ENCODE assay signal across 16 cellular contexts in genomic region chr3:177995733-177996085, GRCh38.
DNase-seq lines count a peak whose midpoint lies in the region; ATAC-seq and TF ChIP-seq lines count a peak whose summit lies in the region.
"Had no signal": no experiment of that assay in that cellular context is flagged by ENCODE, and none has a peak within 500 bp of the region (broad histone marks: within the 10 kb centered on the region; RNA-seq: fewer than 3 reads in every experiment).

No MANE protein-coding gene starts in this region.

- no peaks in the 10 kb centered on the region for H3K27me3 Mint-ChIP-seq in activated T-cell treated with anti-CD3 and anti-CD28 coated beads, Interleukin-2, amount 50 U/mL, for 24 hours
- no peaks in the 10 kb centered on the region for H3K27me3 Mint-ChIP-seq in CD4-positive, alpha-beta memory T cell
- H3K27me3 Mint-ChIP-seq in activated naive CD8-positive, alpha-beta T cell treated with anti-CD3 and anti-CD28 coated beads for 36 hours, result no peaks in the 10 kb centered on the region
- H3K27me3 Mint-ChIP-seq: CD8-positive, alpha-beta memory T cell had no signal

- H3K36me3 ChIP-seq in CD4-positive, alpha-beta memory T cell (ENCODE audit: insufficient read depth, low read length), result no peaks in the 10 kb centered on the region
- H3K36me3 ChIP-seq in uterus, result no peaks in the 10 kb centered on the region

- peaks cover 12% of the 10 kb centered on the region for H3K36me3 Mint-ChIP-seq in activated T-cell treated with anti-CD3 and anti-CD28 coated beads, Interleukin-2, amount 50 U/mL, for 24 hours (ENCODE audit: low read depth)
- H3K36me3 Mint-ChIP-seq in CD4-positive, alpha-beta memory T cell, result peaks cover 0 to 6% of the 10 kb centered on the region in 2 donors
- peaks cover 16% of the 10 kb centered on the region for H3K36me3 Mint-ChIP-seq in activated naive CD8-positive, alpha-beta T cell treated with anti-CD3 and anti-CD28 coated beads for 36 hours
- no peaks in the 10 kb centered on the region for H3K36me3 Mint-ChIP-seq in stimulated activated effector memory CD8-positive, alpha-beta T cell treated with anti-CD3 and anti-CD28 coated beads, Interleukin-12 subunit alpha, Interleukin-12 subunit beta, amount 100 ng/mL, for 72 hours
- H3K36me3 Mint-ChIP-seq: IgD-negative memory B cell had no signal

- TF ChIP-seq CTCF in uterus (IDR thresholded peaks at IDR 0.05), result no peak

- no peak overlapping the region for H3K27ac ChIP-seq in CD4-positive, alpha-beta memory T cell (ENCODE audit: low read depth, low read length)
- H3K27ac ChIP-seq in uterus, result no peak overlapping the region

- H3K9me3 Mint-ChIP-seq in activated T-cell treated with anti-CD3 and anti-CD28 coated beads, Interleukin-2, amount 50 U/mL, for 24 hours, result peaks cover 10% of the 10 kb centered on the region
- peaks cover 0 to 13% (median 7%) of the 10 kb centered on the region in 8 donors for H3K9me3 Mint-ChIP-seq in CD4-positive, alpha-beta memory T cell
- H3K9me3 Mint-ChIP-seq in activated naive CD8-positive, alpha-beta T cell treated with anti-CD3 and anti-CD28 coated beads for 36 hours, result peaks cover 18% of the 10 kb centered on the region
- H3K9me3 Mint-ChIP-seq in stimulated activated effector memory CD8-positive, alpha-beta T cell treated with anti-CD3 and anti-CD28 coated beads, Interleukin-12 subunit alpha, Interleukin-12 subunit beta, amount 100 ng/mL, for 72 hours, result peaks cover 7% of the 10 kb centered on the region
- H3K9me3 Mint-ChIP-seq: GM23338 had no signal

- H3K4me1 Mint-ChIP-seq in activated T-cell treated with anti-CD3 and anti-CD28 coated beads, Interleukin-2, amount 50 U/mL, for 24 hours (ENCODE audit: low read depth), result peaks cover 37% of the 10 kb centered on the region
- peaks cover 3 to 11% (median 10%) of the 10 kb centered on the region in 4 donors for H3K4me1 Mint-ChIP-seq in CD4-positive, alpha-beta memory T cell
- H3K4me1 Mint-ChIP-seq in activated naive CD8-positive, alpha-beta T cell treated with anti-CD3 and anti-CD28 coated beads for 36 hours, result peaks cover 38% of the 10 kb centered on the region
- peaks cover 17% of the 10 kb centered on the region for H3K4me1 Mint-ChIP-seq in stimulated activated effector memory CD8-positive, alpha-beta T cell treated with anti-CD3 and anti-CD28 coated beads, Interleukin-12 subunit alpha, Interleukin-12 subunit beta, amount 100 ng/mL, for 72 hours
- H3K4me1 Mint-ChIP-seq: GM23338, IgD-negative memory B cell had no signal

- ATAC-seq in stimulated activated effector memory CD8-positive, alpha-beta T cell treated with anti-CD3 and anti-CD28 coated beads, Interleukin-12 subunit alpha, Interleukin-12 subunit beta, amount 100 ng/mL, for 72 hours, result peak; percentile 42
- ATAC-seq: GM23338 had no signal

- peaks cover 9% of the 10 kb centered on the region for H3K4me1 ChIP-seq in CD4-positive, alpha-beta memory T cell (ENCODE audit: insufficient read depth, low read length)
- no peaks in the 10 kb centered on the region for H3K4me1 ChIP-seq in uterus

- POLR2A ChIA-PET in CD4-positive, alpha-beta memory T cell (lab: Charles Lee; ENCODE audit: partially characterized antibody), result no interaction called here

- peak overlapping the region; percentile 85 for H3K27ac Mint-ChIP-seq in activated T-cell treated with anti-CD3 and anti-CD28 coated beads, Interleukin-2, amount 50 U/mL, for 24 hours
- H3K27ac Mint-ChIP-seq in CD4-positive, alpha-beta memory T cell, result peak overlapping the region in 6 of 7 donors; percentile 1 to 86 (median 24)
- H3K27ac Mint-ChIP-seq in activated naive CD8-positive, alpha-beta T cell treated with anti-CD3 and anti-CD28 coated beads for 36 hours, result peak overlapping the region; percentile 83
- peak overlapping the region; percentile 10 for H3K27ac Mint-ChIP-seq in stimulated activated effector memory CD8-positive, alpha-beta T cell treated with anti-CD3 and anti-CD28 coated beads, Interleukin-12 subunit alpha, Interleukin-12 subunit beta, amount 100 ng/mL, for 72 hours
- H3K27ac Mint-ChIP-seq: GM23338, IgD-negative memory B cell had no signal

- H3K9me3 ChIP-seq in CD4-positive, alpha-beta memory T cell (ENCODE audit: control insufficient read depth in 1 of 2, low read length in 2 of 2), result no peaks in the 10 kb centered on the region
- H3K9me3 ChIP-seq in uterus, result no peaks in the 10 kb centered on the region

- TF ChIP-seq POLR2A in uterus (IDR thresholded peaks at IDR 0.05), result no peak

- H3K27me3 ChIP-seq in CD4-positive, alpha-beta memory T cell (ENCODE audit: insufficient read depth, low read length), result no peaks in the 10 kb centered on the region
- H3K27me3 ChIP-seq in uterus, result no peaks in the 10 kb centered on the region

- H3K4me3 ChIP-seq in CD4-positive, alpha-beta memory T cell (ENCODE audit: low read length in 2 of 2), result no peak overlapping the region
- no peak overlapping the region for H3K4me3 ChIP-seq in uterus
- H3K4me3 ChIP-seq: GM23338 had no signal

- H3K4me3 Mint-ChIP-seq in activated T-cell treated with anti-CD3 and anti-CD28 coated beads, Interleukin-2, amount 50 U/mL, for 24 hours, result peak overlapping the region; percentile 35
- peak overlapping the region in 1 of 8 donors; percentile 10 for H3K4me3 Mint-ChIP-seq in CD4-positive, alpha-beta memory T cell
- H3K4me3 Mint-ChIP-seq in activated naive CD8-positive, alpha-beta T cell treated with anti-CD3 and anti-CD28 coated beads for 36 hours, result peak overlapping the region; percentile 22
- no peak overlapping the region for H3K4me3 Mint-ChIP-seq in stimulated activated effector memory CD8-positive, alpha-beta T cell treated with anti-CD3 and anti-CD28 coated beads, Interleukin-12 subunit alpha, Interleukin-12 subunit beta, amount 100 ng/mL, for 72 hours
- H3K4me3 Mint-ChIP-seq: CD8-positive, alpha-beta memory T cell; GM23338; IgD-negative memory B cell had no signal

- intact Hi-C loops in CD4-positive, alpha-beta memory T cell (cut with micrococcal nuclease), result no loop called here
- intact Hi-C loops in uterus (cut with DNase I; ENCODE audit: low total_unique reads), result no loop called here

- no peak for DNase-seq in activated T-cell treated with anti-CD3 and anti-CD28 coated beads, Interleukin-2, amount 50 U/mL, for 24 hours
- DNase-seq in activated T-cell treated with anti-CD3 and anti-CD28 coated beads, Interleukin-2, amount 50 U/mL, for 1 hour, result no peak
- no peak for DNase-seq in CD4-positive, alpha-beta memory T cell
- DNase-seq in activated naive CD8-positive, alpha-beta T cell treated with anti-CD3 and anti-CD28 coated beads for 36 hours, result no peak
- DNase-seq in stimulated activated effector memory CD8-positive, alpha-beta T cell treated with anti-CD3 and anti-CD28 coated beads, Interleukin-12 subunit alpha, Interleukin-12 subunit beta, amount 100 ng/mL, for 72 hours (ENCODE audit: low spot score in 2 of 2), result no peak
- DNase-seq in uterus (no peak), T1000 (lab: John Stamatoyannopoulos, UW) (no peak)
- DNase-seq: AML-193; CD8-positive, alpha-beta memory T cell; DMS 273 treated with DMSO at 0.1 percent for 48 hours; NCI-H1417; NCI-H1930; NCI-H2171; NCI-H82 had no signal

- CTCF ChIA-PET in CD4-positive, alpha-beta memory T cell (lab: Charles Lee; ENCODE audit: partially characterized antibody), result no interaction called here

Comparison
In these comparisons a context has a peak if more than half of its experiments do, and no peak if none do; other contexts are left out.
1. H3K27ac Mint-ChIP-seq: peak in every context shown above with its lines; median percentile 85 in activated T-cell treated with anti-CD3 and anti-CD28 coated beads, Interleukin-2, amount 50 U/mL, for 24 hours; 83 in activated naive CD8-positive, alpha-beta T cell treated with anti-CD3 and anti-CD28 coated beads for 36 hours; 24 in CD4-positive, alpha-beta memory T cell; 10 in stimulated activated effector memory CD8-positive, alpha-beta T cell treated with anti-CD3 and anti-CD28 coated beads, Interleukin-12 subunit alpha, Interleukin-12 subunit beta, amount 100 ng/mL, for 72 hours.